In genomic region chr12:6334940-6335450, GRCh38 we compare ENCODE assay signal across 1 cellular context.
TF ChIP-seq lines count a peak whose summit lies in the region.

No MANE protein-coding gene starts in this region.

TF ChIP-seq in K562, 482 proteins besides CTCF, POLR2A, EP300 and RAD21:
- TF ChIP-seq ZNF507 (tag; conservative IDR thresholded peaks at IDR 0.05) (no peak), U2AF1 (optimal IDR thresholded peaks at IDR 0.05; ENCODE audit: low read depth, low read length) (no peak), CBFA2T3 (IDR thresholded peaks at IDR 0.05) (no peak), MAFG (tag; conservative IDR thresholded peaks at IDR 0.05) (no peak), MBD1 (CRISPR knock-in tag; IDR thresholded peaks at IDR 0.05) (no peak), ZNF124 (CRISPR knock-in tag; IDR thresholded peaks at IDR 0.05) (no peak), BRF1 (IDR thresholded peaks at IDR 0.05; ENCODE audit: borderline replicate concordance, extremely low read depth, insufficient read length) (no peak), ZNF699 (CRISPR knock-in tag; IDR thresholded peaks at IDR 0.05; ENCODE audit: insufficient replicate concordance) (no peak), SAFB (IDR thresholded peaks at IDR 0.05; ENCODE audit: borderline replicate concordance, low read depth, low read length) (no peak), CREB5 (CRISPR knock-in tag; IDR thresholded peaks at IDR 0.05) (no peak), TCFL5 (CRISPR knock-in tag; conservative IDR thresholded peaks at IDR 0.05) (no peak), SUPT5H (IDR thresholded peaks at IDR 0.05) (no peak)
- TF ChIP-seq, protein P1, sequence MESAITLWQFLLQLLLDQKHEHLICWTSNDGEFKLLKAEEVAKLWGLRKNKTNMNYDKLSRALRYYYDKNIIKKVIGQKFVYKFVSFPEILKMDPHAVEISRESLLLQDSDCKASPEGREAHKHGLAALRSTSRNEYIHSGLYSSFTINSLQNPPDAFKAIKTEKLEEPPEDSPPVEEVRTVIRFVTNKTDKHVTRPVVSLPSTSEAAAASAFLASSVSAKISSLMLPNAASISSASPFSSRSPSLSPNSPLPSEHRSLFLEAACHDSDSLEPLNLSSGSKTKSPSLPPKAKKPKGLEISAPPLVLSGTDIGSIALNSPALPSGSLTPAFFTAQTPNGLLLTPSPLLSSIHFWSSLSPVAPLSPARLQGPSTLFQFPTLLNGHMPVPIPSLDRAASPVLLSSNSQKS (CRISPR knock-in tag; IDR thresholded peaks at IDR 0.05): no peak
- TF ChIP-seq, protein P2, sequence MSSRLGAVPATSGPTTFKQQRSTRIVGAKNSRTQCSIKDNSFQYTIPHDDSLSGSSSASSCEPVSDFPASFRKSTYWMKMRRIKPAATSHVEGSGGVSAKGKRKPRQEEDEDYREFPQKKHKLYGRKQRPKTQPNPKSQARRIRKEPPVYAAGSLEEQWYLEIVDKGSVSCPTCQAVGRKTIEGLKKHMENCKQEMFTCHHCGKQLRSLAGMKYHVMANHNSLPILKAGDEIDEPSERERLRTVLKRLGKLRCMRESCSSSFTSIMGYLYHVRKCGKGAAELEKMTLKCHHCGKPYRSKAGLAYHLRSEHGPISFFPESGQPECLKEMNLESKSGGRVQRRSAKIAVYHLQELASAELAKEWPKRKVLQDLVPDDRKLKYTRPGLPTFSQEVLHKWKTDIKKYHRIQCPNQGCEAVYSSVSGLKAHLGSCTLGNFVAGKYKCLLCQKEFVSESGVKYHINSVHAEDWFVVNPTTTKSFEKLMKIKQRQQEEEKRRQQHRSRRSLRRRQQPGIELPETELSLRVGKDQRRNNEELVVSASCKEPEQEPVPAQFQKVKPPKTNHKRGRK (tag; IDR thresholded peaks at IDR 0.05): no peak
- TF ChIP-seq, protein P3, sequence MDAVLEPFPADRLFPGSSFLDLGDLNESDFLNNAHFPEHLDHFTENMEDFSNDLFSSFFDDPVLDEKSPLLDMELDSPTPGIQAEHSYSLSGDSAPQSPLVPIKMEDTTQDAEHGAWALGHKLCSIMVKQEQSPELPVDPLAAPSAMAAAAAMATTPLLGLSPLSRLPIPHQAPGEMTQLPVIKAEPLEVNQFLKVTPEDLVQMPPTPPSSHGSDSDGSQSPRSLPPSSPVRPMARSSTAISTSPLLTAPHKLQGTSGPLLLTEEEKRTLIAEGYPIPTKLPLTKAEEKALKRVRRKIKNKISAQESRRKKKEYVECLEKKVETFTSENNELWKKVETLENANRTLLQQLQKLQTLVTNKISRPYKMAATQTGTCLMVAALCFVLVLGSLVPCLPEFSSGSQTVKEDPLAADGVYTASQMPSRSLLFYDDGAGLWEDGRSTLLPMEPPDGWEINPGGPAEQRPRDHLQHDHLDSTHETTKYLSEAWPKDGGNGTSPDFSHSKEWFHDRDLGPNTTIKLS (IDR thresholded peaks at IDR 0.05; ENCODE audit: borderline replicate concordance, low read depth): no peak
